9 cellular contexts compared by ENCODE assay signal in the genomic region with DNA sequence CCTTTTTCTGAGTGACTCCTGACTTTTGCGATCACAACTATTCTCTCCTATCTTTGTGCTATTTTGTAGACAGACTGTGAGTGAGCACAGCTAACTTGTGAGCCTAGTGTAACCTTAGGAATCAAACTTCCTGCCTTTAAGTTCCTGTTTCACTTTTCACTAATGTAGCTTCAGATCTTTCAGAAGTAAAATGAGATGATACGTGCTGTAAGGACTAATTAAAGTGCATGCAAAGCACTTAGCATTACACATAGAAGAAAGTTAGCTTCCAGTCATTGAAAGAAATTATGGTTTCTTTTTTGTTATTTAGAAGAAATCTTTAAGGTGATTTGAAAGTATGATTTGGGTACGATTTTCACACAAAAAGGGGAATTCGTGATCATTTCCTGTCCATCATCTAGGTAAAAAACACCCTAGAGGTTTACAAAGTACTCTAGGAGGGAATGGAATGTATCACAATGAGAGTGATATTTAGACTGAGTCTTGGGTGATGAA.
DNase-seq lines count a peak whose midpoint lies in the region; ATAC-seq, FAIRE-seq and TF ChIP-seq lines count a peak whose summit lies in the region.
"Had no signal": no experiment of that assay in that cellular context is flagged by ENCODE, and none has a peak within 500 bp of the region (broad histone marks: within the 10 kb centered on the region; RNA-seq: fewer than 3 reads in every experiment).

No MANE protein-coding gene starts in this region.

- no peaks in the 10 kb centered on the region for H3K9me3 ChIP-seq in effector memory CD4-positive, alpha-beta T cell (ENCODE audit: control insufficient read depth, low read length)

- no peaks in the 10 kb centered on the region for H3K27me3 ChIP-seq in effector memory CD4-positive, alpha-beta T cell (replicated peaks; ENCODE audit: control insufficient read depth, insufficient read depth, low read length, poor library complexity, severe bottlenecking)

- no peaks in the 10 kb centered on the region for H3K36me3 ChIP-seq in effector memory CD4-positive, alpha-beta T cell (ENCODE audit: control insufficient read depth, insufficient read depth, low read length)

- peak; percentile 74 for ATAC-seq in GM21381 (IDR thresholded peaks at IDR 0.05; ENCODE audit: unreplicated experiment)
- peak; percentile 66 for ATAC-seq in HG03565 (IDR thresholded peaks at IDR 0.05; ENCODE audit: unreplicated experiment)

- TF ChIP-seq CTCF in GM12864 (IDR thresholded peaks at IDR 0.05; ENCODE audit: low read depth, low read length, missing control alignments), result no peak

- DNase-seq in GM12864 (ENCODE audit: low read depth) (peak; percentile 55), frontal cortex (ENCODE audit: low spot score in 2 of 2) (no peak), EL (no peak), NCI-H1436 (lab: John Stamatoyannopoulos, UW) (no peak), NCI-H2227 treated with DMSO at 0.1 percent for 48 hours (lab: John Stamatoyannopoulos, UW) (no peak)
- DNase-seq in effector memory CD4-positive, alpha-beta T cell, result no peak

- H3K4me3 ChIP-seq in GM12864 (ENCODE audit: low read depth, low read length), result peak overlapping the region; percentile 15; the same call in 1 of the 2 replicates
- peak overlapping the region; percentile 46 for H3K4me3 ChIP-seq in effector memory CD4-positive, alpha-beta T cell (ENCODE audit: insufficient read depth, low read depth, low read length, poor library complexity, severe bottlenecking)

- no peaks in the 10 kb centered on the region for H3K4me1 ChIP-seq in effector memory CD4-positive, alpha-beta T cell (ENCODE audit: control insufficient read depth, insufficient read depth, low read length, poor library complexity, severe bottlenecking)

- FAIRE-seq in frontal cortex (lab: Jason Lieb, UNC), result no peak
- FAIRE-seq: colon had no signal

- peak overlapping the region; percentile 11 for H3K27ac ChIP-seq in effector memory CD4-positive, alpha-beta T cell (ENCODE audit: insufficient read depth, low read length, poor library complexity, severe bottlenecking)
